In the genomic region with DNA sequence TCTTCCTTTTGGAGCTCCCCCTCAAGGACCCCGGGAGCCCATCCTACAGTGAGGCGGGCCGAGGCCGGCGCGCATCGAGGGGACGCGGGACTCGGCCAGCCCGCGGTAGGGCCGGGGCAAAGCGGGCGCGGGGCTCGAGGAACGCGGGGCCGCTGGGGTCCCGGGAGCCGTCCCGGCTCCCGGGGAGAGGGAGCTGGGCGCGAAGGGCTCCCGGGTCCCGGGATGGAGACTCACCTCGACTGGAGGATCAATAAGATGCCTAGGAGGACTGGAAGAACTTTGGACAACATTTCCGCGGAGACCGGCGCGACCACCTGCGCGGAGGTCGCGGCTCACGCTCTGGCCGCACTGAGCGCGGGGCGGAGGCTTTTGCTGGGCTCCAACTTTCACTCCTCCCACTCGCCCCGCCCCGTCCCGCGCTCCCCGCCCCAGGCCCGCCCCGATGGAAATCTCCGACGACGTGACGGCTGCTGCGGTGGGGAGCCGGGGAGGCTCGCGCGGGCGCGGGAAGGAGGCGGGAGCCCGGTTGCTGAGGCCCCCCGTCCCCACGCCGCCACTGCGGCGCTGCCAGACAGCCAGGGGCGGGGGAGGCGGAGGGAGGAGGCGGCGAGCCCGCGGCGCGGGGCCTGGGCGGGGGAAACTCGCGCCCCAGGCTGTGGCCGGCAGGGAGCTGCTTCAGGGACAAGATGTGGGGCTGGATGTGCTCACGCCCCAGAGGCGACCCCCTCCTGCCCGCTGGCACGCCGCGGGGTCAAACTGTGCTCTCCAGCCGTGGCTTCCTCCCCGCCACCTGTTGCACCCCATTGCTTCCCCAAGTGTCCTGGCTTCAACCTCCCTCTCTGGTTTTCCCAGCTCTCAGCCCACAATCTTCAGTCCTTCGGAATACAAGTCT, we compare ENCODE assay signal across 8 cellular contexts. TPM values are rescaled to one million over a fixed set of nuclear protein-coding genes. Genes with fewer than 3 reads are reported as not detected.
DNase-seq lines count a peak whose midpoint lies in the region; ATAC-seq and TF ChIP-seq lines count a peak whose summit lies in the region.

A gene with protein sequence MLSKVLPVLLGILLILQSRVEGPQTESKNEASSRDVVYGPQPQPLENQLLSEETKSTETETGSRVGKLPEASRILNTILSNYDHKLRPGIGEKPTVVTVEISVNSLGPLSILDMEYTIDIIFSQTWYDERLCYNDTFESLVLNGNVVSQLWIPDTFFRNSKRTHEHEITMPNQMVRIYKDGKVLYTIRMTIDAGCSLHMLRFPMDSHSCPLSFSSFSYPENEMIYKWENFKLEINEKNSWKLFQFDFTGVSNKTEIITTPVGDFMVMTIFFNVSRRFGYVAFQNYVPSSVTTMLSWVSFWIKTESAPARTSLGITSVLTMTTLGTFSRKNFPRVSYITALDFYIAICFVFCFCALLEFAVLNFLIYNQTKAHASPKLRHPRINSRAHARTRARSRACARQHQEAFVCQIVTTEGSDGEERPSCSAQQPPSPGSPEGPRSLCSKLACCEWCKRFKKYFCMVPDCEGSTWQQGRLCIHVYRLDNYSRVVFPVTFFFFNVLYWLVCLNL (minus strand): TSS at position 341 of the 892 bp plus-strand sequence. CDS start 51 bp downstream, at position 290.

- H3K9me3 Mint-ChIP-seq in osteocyte (ENCODE audit: unreplicated experiment), result peaks cover 14% of the 10 kb centered on the region
- no peaks in the 10 kb centered on the region for H3K9me3 Mint-ChIP-seq in stimulated activated naive B cell treated with anti-CD40 and anti-IgM and Interleukin-4, amounts not matched to agents 10 μg/mL and 1 μg/mL and 100 μg/mL, for 72 hours

- H3K4me1 Mint-ChIP-seq in osteocyte (ENCODE audit: unreplicated experiment), result peaks cover 3% of the 10 kb centered on the region
- no peaks in the 10 kb centered on the region for H3K4me1 Mint-ChIP-seq in stimulated activated naive B cell treated with anti-CD40 and anti-IgM and Interleukin-4, amounts not matched to agents 10 μg/mL and 1 μg/mL and 100 μg/mL, for 72 hours

- H3K27me3 ChIP-seq in foreskin keratinocyte, result no peaks in the 10 kb centered on the region

- no peaks in the 10 kb centered on the region for H3K9me3 ChIP-seq in SK-N-MC (ENCODE audit: low read depth, low read length)

- no peak within 1 kb of the TSS for H3K27ac Mint-ChIP-seq in osteocyte (ENCODE audit: unreplicated experiment)
- no peak within 1 kb of the TSS for H3K27ac Mint-ChIP-seq in stimulated activated naive B cell treated with anti-CD40 and anti-IgM and Interleukin-4, amounts not matched to agents 10 μg/mL and 1 μg/mL and 100 μg/mL, for 72 hours

- TF ChIP-seq CTCF in foreskin keratinocyte (conservative IDR thresholded peaks at IDR 0.05) (no peak), osteocyte (IDR thresholded peaks at IDR 0.05) (no peak)

- H3K4me3 ChIP-seq in SK-N-MC, result peak within 1 kb of the TSS; percentile 78

- peaks cover 6% of the 10 kb centered on the region for H3K27me3 Mint-ChIP-seq in osteocyte (ENCODE audit: unreplicated experiment)
- peaks cover 15 to 24% of the 10 kb centered on the region in 2 donors for H3K27me3 Mint-ChIP-seq in stimulated activated naive B cell treated with anti-CD40 and anti-IgM and Interleukin-4, amounts not matched to agents 10 μg/mL and 1 μg/mL and 100 μg/mL, for 72 hours

- TF ChIP-seq POLR2A in GM18505 (IDR thresholded peaks at IDR 0.05; ENCODE audit: borderline replicate concordance, extremely low read depth, insufficient read depth, insufficient read length), result no peak

- ATAC-seq in foreskin keratinocyte (peak; percentile 79), GM18505 (IDR thresholded peaks at IDR 0.05; ENCODE audit: unreplicated experiment) (no peak)
- no peak for ATAC-seq in stimulated activated naive B cell treated with anti-CD40 and anti-IgM and Interleukin-4, amounts not matched to agents 10 μg/mL and 1 μg/mL and 100 μg/mL, for 72 hours (replicated peaks)

- H3K36me3 ChIP-seq in SK-N-MC (ENCODE audit: insufficient read depth, low read length), result peaks cover 6% of the 10 kb centered on the region; the same call in 1 of the 2 replicates

- H3K9ac ChIP-seq in SK-N-MC (ENCODE audit: insufficient read length), result peak within 1 kb of the TSS; percentile 76

- DNase-seq in H4 (ENCODE audit: low spot score) (peak; percentile 25), SK-N-MC (ENCODE audit: low read depth, low spot score) (no peak), foreskin keratinocyte (no peak), osteocyte (ENCODE audit: extremely low spot score, unreplicated experiment) (no peak), NCI-H2081 (lab: John Stamatoyannopoulos, UW) (no peak)
- DNase-seq in NK-92 treated with Interleukin-12 subunit alpha and Interleukin-12 subunit beta, amount 100 ng/mL, for 24 hours (lab: John Stamatoyannopoulos, UW), result no peak
- no peak for DNase-seq in stimulated activated naive B cell treated with anti-CD40 and anti-IgM and Interleukin-4, amounts not matched to agents 10 μg/mL and 1 μg/mL and 100 μg/mL, for 72 hours

- peak within 1 kb of the TSS; percentile 28 for H3K4me3 Mint-ChIP-seq in osteocyte (ENCODE audit: unreplicated experiment)
- H3K4me3 Mint-ChIP-seq in stimulated activated naive B cell treated with anti-CD40 and anti-IgM and Interleukin-4, amounts not matched to agents 10 μg/mL and 1 μg/mL and 100 μg/mL, for 72 hours, result no peak within 1 kb of the TSS

- H3K27ac ChIP-seq in SK-N-MC, result no peak within 1 kb of the TSS
- peak within 1 kb of the TSS; percentile 54 for H3K27ac ChIP-seq in foreskin keratinocyte

- no peaks in the 10 kb centered on the region for H3K36me3 Mint-ChIP-seq in osteocyte (ENCODE audit: unreplicated experiment)
- no peaks in the 10 kb centered on the region for H3K36me3 Mint-ChIP-seq in stimulated activated naive B cell treated with anti-CD40 and anti-IgM and Interleukin-4, amounts not matched to agents 10 μg/mL and 1 μg/mL and 100 μg/mL, for 72 hours

- peaks cover 11% of the 10 kb centered on the region for H3K4me1 ChIP-seq in foreskin keratinocyte

RNA-seq across cellular contexts. Expression of the gene that starts here (rescaled TPM):
- total RNA-seq in H4 (2014; rRNA removed; shearing (Covaris generic)), result 7.8 and 16.9 TPM in 2 replicates
- total RNA-seq in foreskin keratinocyte (8.3 and 9.8 TPM in 2 replicates), osteocyte (0.71 and 1.4 TPM in 2 replicates)
- polyA plus RNA-seq in foreskin keratinocyte, result 3.9 and 4.4 TPM in 2 replicates
